Comparison of ENCODE assay signal across 12 cellular contexts in the genomic region with DNA sequence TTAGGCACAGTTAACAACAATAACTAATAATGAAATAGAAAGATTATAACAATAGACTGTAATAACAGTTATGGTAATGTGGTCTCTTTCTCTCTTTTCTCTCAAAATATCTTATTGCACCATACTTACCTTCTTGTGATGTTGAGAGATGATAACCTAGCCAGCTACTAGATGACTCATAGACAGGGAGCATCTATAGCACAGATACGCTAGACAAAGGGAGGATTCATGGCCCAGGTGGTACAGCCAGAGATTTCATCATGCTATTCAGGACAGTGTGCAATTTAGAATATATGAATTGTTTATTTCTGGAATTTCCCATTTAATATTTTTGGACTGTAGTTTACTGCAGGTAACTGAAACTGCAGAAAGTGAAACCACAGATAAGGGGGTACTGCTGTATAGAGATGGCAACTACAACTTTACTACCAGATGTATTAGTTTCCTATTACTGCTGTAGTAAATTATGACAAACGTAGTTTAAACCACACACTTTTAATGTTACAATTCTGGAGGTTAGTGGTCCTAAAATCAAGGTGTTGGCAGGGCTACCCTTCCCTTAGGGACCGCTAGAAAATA. TPM values are rescaled to one million over a fixed set of nuclear protein-coding genes. Genes with fewer than 3 reads are reported as not detected.
DNase-seq lines count a peak whose midpoint lies in the region; ATAC-seq and TF ChIP-seq lines count a peak whose summit lies in the region.
"Had no signal": no experiment of that assay in that cellular context is flagged by ENCODE, and none has a peak within 500 bp of the region (broad histone marks: within the 10 kb centered on the region; RNA-seq: fewer than 3 reads in every experiment).

No MANE protein-coding gene starts in this region.

- DNase-seq in endodermal cell, result no peak
- no peak for DNase-seq in NCI-H1048 (lab: John Stamatoyannopoulos, UW)
- no peak for DNase-seq in COR-L47 (lab: John Stamatoyannopoulos, UW)
- DNase-seq in NCI-H2171 (lab: John Stamatoyannopoulos, UW), result no peak
- no peak for DNase-seq in activated CD8-positive, alpha-beta memory T cell treated with anti-CD3 and anti-CD28 coated beads, Interleukin-2, amount 50 U/mL, for 4 hours
- DNase-seq: midbrain, NCI-H187 treated with DMSO at 0.1 percent for 48 hours had no signal

- peak overlapping the region; percentile 30 for H3K4me3 Mint-ChIP-seq in endodermal cell

- H3K36me3 Mint-ChIP-seq in endodermal cell (ENCODE audit: low read depth), result peaks cover 28% of the 10 kb centered on the region

- H3K4me1 Mint-ChIP-seq in endodermal cell, result peaks cover 23% of the 10 kb centered on the region

- H3K4me3 ChIP-seq in endodermal cell (ENCODE audit: low read length), result peak overlapping the region; percentile 58

- no peak overlapping the region for H3K27ac Mint-ChIP-seq in endodermal cell

- peak overlapping the region; percentile 83 for H3K27ac ChIP-seq in endodermal cell (ENCODE audit: low read depth, low read length)
- H3K27ac ChIP-seq: parathyroid adenoma had no signal

- H3K27me3 ChIP-seq in endodermal cell (ENCODE audit: control insufficient read depth, insufficient read depth, low read length, poor library complexity, severe bottlenecking), result no peaks in the 10 kb centered on the region

- no peaks in the 10 kb centered on the region for H3K4me1 ChIP-seq in endodermal cell (ENCODE audit: control insufficient read depth, insufficient read depth, low read length)

- H3K9ac ChIP-seq in endodermal cell (ENCODE audit: extremely low read depth, low read length, poor library complexity, severe bottlenecking), result no peak overlapping the region
- H3K9ac ChIP-seq: parathyroid adenoma had no signal

- peaks cover 14% of the 10 kb centered on the region for H3K9me3 ChIP-seq in endodermal cell (ENCODE audit: control insufficient read depth, low read length)

- H3K36me3 ChIP-seq in endodermal cell (ENCODE audit: control insufficient read depth, insufficient read depth, low read length), result peaks cover 7% of the 10 kb centered on the region

- peaks cover 54% of the 10 kb centered on the region for H3K9me3 Mint-ChIP-seq in endodermal cell

- H3K27me3 Mint-ChIP-seq in endodermal cell (ENCODE audit: insufficient read depth), result no peaks in the 10 kb centered on the region

- ATAC-seq in GM18517 (IDR thresholded peaks at IDR 0.05; ENCODE audit: unreplicated experiment), result peak; percentile 71
- peak; percentile 57 for ATAC-seq in GM21619 (IDR thresholded peaks at IDR 0.05; ENCODE audit: unreplicated experiment)
- peak; percentile 64 for ATAC-seq in HG03520 (IDR thresholded peaks at IDR 0.05; ENCODE audit: unreplicated experiment)
- ATAC-seq: esophagus mucosa had no signal

- WGBS in endodermal cell (ENCODE audit: insufficient coverage in 1 of 2, insufficient read length in 1 of 2), 2 experiments, result 75 to 100% methylated on average over 1 to 3 of the region's 3 CpGs

- no peak for TF ChIP-seq CTCF in endodermal cell (conservative IDR thresholded peaks at IDR 0.05)

RNA-seq across cellular contexts. Expression of a gene that starts 41.8 kb away (rescaled TPM):
- 100 to 1,000 TPM; 344 to 419 TPM for total RNA-seq in endodermal cell
- polyA plus RNA-seq in endodermal cell (2013, experiment 1 of 2), result 371 TPM
- polyA plus RNA-seq in endodermal cell (2013, experiment 2 of 2), result 352 TPM
